Comparison of ENCODE assay signal across 8 cellular contexts in the genomic region with DNA sequence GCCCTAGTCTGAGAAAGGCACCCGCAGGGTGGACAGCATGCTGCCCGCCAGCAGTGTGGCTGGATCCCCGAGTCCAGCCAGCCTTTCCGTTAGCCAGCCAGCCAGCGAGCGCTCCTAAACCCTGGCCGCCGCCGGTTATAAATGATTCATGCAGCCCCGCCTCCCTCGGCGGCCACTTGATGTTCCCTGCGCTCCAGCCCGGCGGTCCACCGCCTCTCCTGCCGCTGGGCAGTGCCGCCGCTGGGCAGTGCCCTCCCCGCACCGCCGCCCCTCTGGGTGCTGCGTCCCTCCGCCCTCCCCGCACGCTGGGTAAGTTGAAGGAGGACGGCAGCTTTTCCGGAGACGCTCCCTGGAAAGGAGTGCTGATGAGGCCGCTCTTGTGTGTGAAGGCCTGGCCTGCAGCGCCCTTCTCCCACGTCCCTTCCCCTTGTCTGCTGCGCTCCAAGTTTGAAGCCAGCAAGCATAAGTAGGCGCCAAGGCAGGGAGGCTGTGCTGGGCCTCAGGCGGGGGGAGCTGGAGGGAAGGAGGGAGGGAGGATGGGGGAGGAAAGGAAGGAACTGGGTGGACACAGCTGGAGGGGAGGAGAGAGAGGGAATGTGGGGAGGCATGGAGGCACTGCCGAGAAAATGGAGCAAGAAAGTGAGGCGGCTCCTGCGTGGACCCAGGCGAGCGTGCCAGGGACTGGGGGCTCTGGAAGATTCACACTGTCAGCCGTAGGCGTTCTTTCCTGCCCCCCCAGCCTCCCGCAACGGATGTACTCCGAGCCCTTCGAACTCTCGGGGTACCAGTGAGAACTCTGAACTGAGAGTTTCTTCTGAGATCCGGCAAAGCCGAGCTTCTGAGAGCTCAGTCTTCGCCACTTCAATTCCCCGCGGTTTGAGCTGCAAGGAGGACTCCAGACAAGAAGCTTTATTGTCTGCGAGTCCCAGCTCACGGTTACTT.
DNase-seq lines count a peak whose midpoint lies in the region; ATAC-seq and TF ChIP-seq lines count a peak whose summit lies in the region.

No MANE protein-coding gene starts in this region.

- CTCF ChIA-PET in activated CD4-positive, alpha-beta T cell treated with anti-CD3 and anti-CD28 coated beads, Interleukin-2, amount 10 ng/mL, durations not matched to agents 7 days and 5 days (lab: Charles Lee): interaction anchor here (0.8 kb wide), 1 partner anchor 32 kb away, joined by 3 read pairs; no protein-coding TSS in a partner anchor
- CTCF ChIA-PET in naive thymus-derived CD4-positive, alpha-beta T cell (lab: Charles Lee): no interaction called here

- H3K9me3 ChIP-seq in HUES6 (ENCODE audit: control insufficient read depth, insufficient read depth, low read depth, low read length) (no peaks in the 10 kb centered on the region), subcutaneous abdominal adipose tissue (ENCODE audit: control insufficient read depth in 5 of 5, low read length in 5 of 5) (no peaks in the 10 kb centered on the region)
- H3K9me3 ChIP-seq in naive thymus-derived CD4-positive, alpha-beta T cell (ENCODE audit: control insufficient read depth in 2 of 3, low read length in 3 of 3): no peaks in the 10 kb centered on the region

- TF ChIP-seq CTCF in choroid plexus epithelial cell (conservative IDR thresholded peaks at IDR 0.05; ENCODE audit: low read depth, low read length): no peak

- no peaks in the 10 kb centered on the region for H3K36me3 Mint-ChIP-seq in activated CD4-positive, alpha-beta T cell treated with anti-CD3 and anti-CD28 coated beads, Interleukin-2, amount 10 ng/mL, durations not matched to agents 7 days and 5 days (ENCODE audit: low read depth)
- no peaks in the 10 kb centered on the region for H3K36me3 Mint-ChIP-seq in naive thymus-derived CD4-positive, alpha-beta T cell

- no peaks in the 10 kb centered on the region for H3K36me3 ChIP-seq in HUES6 (ENCODE audit: control insufficient read depth, insufficient read depth, low read length)
- no peaks in the 10 kb centered on the region for H3K36me3 ChIP-seq in subcutaneous abdominal adipose tissue (ENCODE audit: control insufficient read depth in 5 of 5, insufficient read depth in 5 of 5, low read length in 5 of 5)
- no peaks in the 10 kb centered on the region for H3K36me3 ChIP-seq in naive thymus-derived CD4-positive, alpha-beta T cell (ENCODE audit: control insufficient read depth in 2 of 3, insufficient read depth in 3 of 3, low read length in 3 of 3)

- peak; percentile 78 for DNase-seq in choroid plexus epithelial cell (ENCODE audit: low read depth)
- DNase-seq in activated CD4-positive, alpha-beta T cell treated with anti-CD3 and anti-CD28 coated beads, Interleukin-2, amount 10 ng/mL, durations not matched to agents 7 days and 5 days: no peak
- no peak for DNase-seq in naive thymus-derived CD4-positive, alpha-beta T cell

- no peaks in the 10 kb centered on the region for H3K9me3 Mint-ChIP-seq in activated CD4-positive, alpha-beta T cell treated with anti-CD3 and anti-CD28 coated beads, Interleukin-2, amount 10 ng/mL, durations not matched to agents 7 days and 5 days
- no peaks in the 10 kb centered on the region for H3K9me3 Mint-ChIP-seq in naive thymus-derived CD4-positive, alpha-beta T cell

- H3K27me3 Mint-ChIP-seq in activated CD4-positive, alpha-beta T cell treated with anti-CD3 and anti-CD28 coated beads, Interleukin-2, amount 10 ng/mL, durations not matched to agents 7 days and 5 days: peaks cover 34% of the 10 kb centered on the region
- peaks cover 20 to 51% (median 36%) of the 10 kb centered on the region in 5 donors for H3K27me3 Mint-ChIP-seq in naive thymus-derived CD4-positive, alpha-beta T cell

- intact Hi-C loops in naive thymus-derived CD4-positive, alpha-beta T cell (cut with micrococcal nuclease): no loop called here

- H3K4me3 Mint-ChIP-seq in activated CD4-positive, alpha-beta T cell treated with anti-CD3 and anti-CD28 coated beads, Interleukin-2, amount 10 ng/mL, durations not matched to agents 7 days and 5 days: no peak overlapping the region
- H3K4me3 Mint-ChIP-seq in naive thymus-derived CD4-positive, alpha-beta T cell: peak overlapping the region in 2 of 10 donors; percentile 34 to 42

- H3K4me3 ChIP-seq in HUES6 (ENCODE audit: low read depth, low read length) (peak overlapping the region; percentile 46), choroid plexus epithelial cell (ENCODE audit: low read depth, low read length) (peak overlapping the region; percentile 63), subcutaneous abdominal adipose tissue (ENCODE audit: low read depth in 1 of 5, low read length in 5 of 5) (peak overlapping the region; percentile 49 to 68 (median 51))
- no peak overlapping the region for H3K4me3 ChIP-seq in naive thymus-derived CD4-positive, alpha-beta T cell (ENCODE audit: low read length)

- POLR2A ChIA-PET in activated CD4-positive, alpha-beta T cell treated with anti-CD3 and anti-CD28 coated beads, Interleukin-2, amount 10 ng/mL, durations not matched to agents 7 days and 5 days (lab: Charles Lee): interaction anchor here (0.6 to 0.8 kb wide), 2 partner anchors 79 to 353 kb away, joined by 3 read pairs; no protein-coding TSS in a partner anchor
- POLR2A ChIA-PET in naive thymus-derived CD4-positive, alpha-beta T cell (lab: Charles Lee): no interaction called here

- H3K4me1 Mint-ChIP-seq in activated CD4-positive, alpha-beta T cell treated with anti-CD3 and anti-CD28 coated beads, Interleukin-2, amount 10 ng/mL, durations not matched to agents 7 days and 5 days: no peaks in the 10 kb centered on the region
- peaks cover 0 to 6% (median 3%) of the 10 kb centered on the region in 7 donors for H3K4me1 Mint-ChIP-seq in naive thymus-derived CD4-positive, alpha-beta T cell

- H3K4me1 ChIP-seq in HUES6 (ENCODE audit: control insufficient read depth, insufficient read depth, low read length) (peaks cover 56% of the 10 kb centered on the region), subcutaneous abdominal adipose tissue (ENCODE audit: control insufficient read depth in 5 of 5, insufficient read depth in 5 of 5, low read length in 5 of 5) (peaks cover 3 to 28% (median 24%) of the 10 kb centered on the region in 5 donors)
- no peaks in the 10 kb centered on the region for H3K4me1 ChIP-seq in naive thymus-derived CD4-positive, alpha-beta T cell (ENCODE audit: control insufficient read depth in 2 of 2, insufficient read depth in 2 of 2, low read length in 2 of 2)

- H3K9ac ChIP-seq in HUES6 (ENCODE audit: low read length) (peak overlapping the region; percentile 45), subcutaneous abdominal adipose tissue (ENCODE audit: low read length in 5 of 5) (peak overlapping the region in 3 of 5 donors; percentile 18 to 50 (median 34))

- H3K27ac Mint-ChIP-seq in activated CD4-positive, alpha-beta T cell treated with anti-CD3 and anti-CD28 coated beads, Interleukin-2, amount 10 ng/mL, durations not matched to agents 7 days and 5 days: no peak overlapping the region
- H3K27ac Mint-ChIP-seq in naive thymus-derived CD4-positive, alpha-beta T cell: no peak overlapping the region

- ATAC-seq in GM18868 (IDR thresholded peaks at IDR 0.05; ENCODE audit: unreplicated experiment) (no peak), HG02763 (IDR thresholded peaks at IDR 0.05; ENCODE audit: unreplicated experiment) (no peak)
- no peak for ATAC-seq in naive thymus-derived CD4-positive, alpha-beta T cell

- H3K27ac ChIP-seq in HUES6 (ENCODE audit: low read depth, low read length): no peak overlapping the region
- H3K27ac ChIP-seq in layer of hippocampus (ENCODE audit: low read depth, low read length): peak overlapping the region; percentile 30
- H3K27ac ChIP-seq in subcutaneous abdominal adipose tissue (ENCODE audit: low read depth, low read length): peak overlapping the region; percentile 7
- H3K27ac ChIP-seq in naive thymus-derived CD4-positive, alpha-beta T cell (ENCODE audit: low read depth, low read length): no peak overlapping the region

- H3K27me3 ChIP-seq in HUES6 (ENCODE audit: control insufficient read depth, insufficient read depth, low read length) (no peaks in the 10 kb centered on the region), layer of hippocampus (ENCODE audit: control insufficient read depth, insufficient read depth, low read length) (peaks cover 7% of the 10 kb centered on the region), subcutaneous abdominal adipose tissue (ENCODE audit: control insufficient read depth in 5 of 5, insufficient read depth in 4 of 5, low read length in 5 of 5) (peaks cover 0 to 34% (median 19%) of the 10 kb centered on the region in 5 donors)
- no peaks in the 10 kb centered on the region for H3K27me3 ChIP-seq in naive thymus-derived CD4-positive, alpha-beta T cell (ENCODE audit: control insufficient read depth in 2 of 2, insufficient read depth in 2 of 2, low read length in 2 of 2)

Comparison
In these comparisons a context has a peak if more than half of its experiments do, and no peak if none do; other contexts are left out.
1. H3K27ac ChIP-seq: peak in layer of hippocampus (single experiment) and subcutaneous abdominal adipose tissue (single experiment); none in HUES6 (single experiment) and naive thymus-derived CD4-positive, alpha-beta T cell (single experiment).